15 cellular contexts compared by ENCODE assay signal in the genomic region with DNA sequence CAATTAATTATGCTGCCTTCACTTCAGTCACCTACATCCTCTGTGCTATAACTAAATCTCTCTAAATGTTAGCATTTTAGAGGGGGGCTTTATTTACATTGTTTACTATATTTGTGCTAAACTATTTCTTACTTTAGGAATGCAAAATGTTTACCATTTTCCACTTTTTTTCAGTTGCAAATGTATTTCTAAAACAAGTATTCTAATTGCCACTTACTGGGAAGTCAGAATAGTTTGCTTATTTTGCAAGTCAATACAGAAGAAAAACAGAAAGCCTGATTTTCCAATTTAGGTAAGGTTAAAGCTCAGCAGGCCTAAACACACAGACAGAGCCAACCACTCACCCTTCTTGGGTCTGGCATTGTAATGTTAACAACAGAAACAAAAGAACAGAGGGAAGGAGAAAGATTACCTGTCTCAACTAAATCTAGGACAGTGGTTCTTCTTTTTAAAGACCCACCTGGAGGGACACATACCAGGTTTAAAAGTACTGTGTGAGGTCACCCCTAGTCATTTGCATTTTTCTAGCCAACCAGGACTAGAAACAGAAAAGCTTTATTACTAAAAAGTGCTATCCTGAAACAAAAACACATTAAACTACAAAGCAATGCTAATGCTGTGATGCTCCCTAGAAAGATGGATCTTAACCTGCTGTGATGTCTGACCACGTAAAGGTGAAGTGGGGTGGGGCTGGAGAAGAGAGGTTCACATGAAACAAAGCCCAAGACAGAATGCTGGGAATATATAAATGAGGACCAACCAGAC.
"Had no signal": no experiment of that assay in that cellular context is flagged by ENCODE, and none has a peak within 500 bp of the region (broad histone marks: within the 10 kb centered on the region; RNA-seq: fewer than 3 reads in every experiment).

No MANE protein-coding gene starts in this region.

- H3K4me3 ChIP-seq: adrenal gland, esophagus squamous epithelium, lower lobe of right lung, right atrium auricular region, smooth muscle cell, tibial artery had no signal

- H3K9me3 Mint-ChIP-seq: activated T-helper 17 cell treated with anti-CD3 and anti-CD28 coated beads, Interleukin-2, amount 50 U/mL, for 72 hours; naive thymus-derived CD4-positive, alpha-beta T cell; T-helper 2 cell treated with Interferon-gamma antibody and Interleukin-4, amounts not matched to agents 5 μg/mL and 100 μg/mL, for 36 hours had no signal

- H3K9me3 ChIP-seq: adrenal gland, esophagus squamous epithelium, lower lobe of right lung, neutrophil, right atrium auricular region, tibial artery had no signal

- H3K27ac Mint-ChIP-seq: activated CD4-positive, alpha-beta T cell treated with anti-CD3 and anti-CD28 coated beads for 36 hours; naive thymus-derived CD4-positive, alpha-beta T cell; T-helper 2 cell treated with Interferon-gamma antibody and Interleukin-4, amounts not matched to agents 5 μg/mL and 100 μg/mL, for 36 hours had no signal

- ATAC-seq: activated CD4-positive, alpha-beta T cell treated with anti-CD3 and anti-CD28 coated beads for 36 hours; activated T-helper 17 cell treated with anti-CD3 and anti-CD28 coated beads, Interleukin-2, amount 50 U/mL, for 72 hours; lower lobe of right lung; naive thymus-derived CD4-positive, alpha-beta T cell had no signal

- H3K4me1 Mint-ChIP-seq: activated CD4-positive, alpha-beta T cell treated with anti-CD3 and anti-CD28 coated beads for 36 hours; activated T-helper 17 cell treated with anti-CD3 and anti-CD28 coated beads, Interleukin-2, amount 50 U/mL, for 72 hours; naive thymus-derived CD4-positive, alpha-beta T cell had no signal

- DNase-seq: activated CD4-positive, alpha-beta T cell treated with anti-CD3 and anti-CD28 coated beads for 36 hours; activated naive CD4-positive, alpha-beta T cell treated with anti-CD3 and anti-CD28 coated beads, Interleukin-2, amount 50 U/mL, for 16 hours; adrenal gland; esophagus squamous epithelium; glutamatergic neuron; lower lobe of right lung; naive thymus-derived CD4-positive, alpha-beta T cell; posterior cingulate gyrus; tibial artery had no signal

- FAIRE-seq: colon had no signal

- H3K27ac ChIP-seq: adrenal gland, esophagus squamous epithelium, lower lobe of right lung, neutrophil, right atrium auricular region, tibial artery had no signal

- H3K4me2 ChIP-seq: smooth muscle cell had no signal

- H3K27me3 ChIP-seq: adrenal gland, esophagus squamous epithelium, neutrophil, right atrium auricular region, tibial artery had no signal

- H3K27me3 Mint-ChIP-seq: activated CD4-positive, alpha-beta T cell treated with anti-CD3 and anti-CD28 coated beads for 36 hours; activated T-helper 17 cell treated with anti-CD3 and anti-CD28 coated beads, Interleukin-2, amount 50 U/mL, for 72 hours; naive thymus-derived CD4-positive, alpha-beta T cell had no signal

- H3K4me3 Mint-ChIP-seq: activated CD4-positive, alpha-beta T cell treated with anti-CD3 and anti-CD28 coated beads for 36 hours; activated T-helper 17 cell treated with anti-CD3 and anti-CD28 coated beads, Interleukin-2, amount 50 U/mL, for 72 hours; naive thymus-derived CD4-positive, alpha-beta T cell; T-helper 2 cell treated with Interferon-gamma antibody and Interleukin-4, amounts not matched to agents 5 μg/mL and 100 μg/mL, for 36 hours had no signal

- H3K4me1 ChIP-seq: adrenal gland, esophagus squamous epithelium, lower lobe of right lung, right atrium auricular region, tibial artery had no signal
